2 cellular contexts compared by ENCODE assay signal in the genomic region with DNA sequence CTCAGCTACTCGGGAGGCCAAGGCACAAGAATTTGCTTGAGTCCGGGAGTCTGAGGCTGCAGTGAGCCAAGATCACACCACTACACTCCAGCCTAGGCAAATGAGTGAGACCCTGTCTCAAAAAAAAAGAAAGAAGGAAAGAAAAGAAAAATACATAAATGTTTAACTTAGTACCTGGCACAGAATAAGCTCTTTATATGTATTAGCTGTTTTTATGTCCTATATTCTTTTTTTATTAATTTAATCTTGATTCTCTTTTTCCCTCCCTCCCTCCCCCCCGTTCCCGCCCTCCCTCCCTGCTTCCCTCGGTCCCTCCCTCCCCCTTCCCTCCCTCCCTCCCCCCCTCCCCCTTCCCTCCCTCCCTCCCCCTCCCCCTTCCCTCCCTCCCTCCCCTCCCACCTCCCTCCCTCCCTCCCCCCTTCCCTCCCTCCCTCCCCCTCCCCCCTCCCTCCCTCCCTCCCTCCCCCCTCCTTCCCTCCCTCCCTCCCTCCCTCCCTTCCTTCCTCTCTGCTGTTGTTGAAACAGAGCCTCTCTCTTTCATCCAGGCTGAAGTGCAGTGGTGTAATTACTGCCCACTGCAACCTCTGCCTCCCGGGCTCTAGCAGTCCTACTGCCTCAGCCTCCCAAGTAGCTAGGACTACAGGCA.
TF ChIP-seq lines count a peak whose summit lies in the region.

No MANE protein-coding gene starts in this region.

TF ChIP-seq in A549, 52 proteins besides CTCF, POLR2A, EP300 and RAD21 (continued from another document):
- no peak for TF ChIP-seq ESRRA (IDR thresholded peaks at IDR 0.05; ENCODE audit: borderline replicate concordance, low read length)
- TF ChIP-seq FOXS1 (CRISPR knock-in tag; IDR thresholded peaks at IDR 0.05), result no peak
- TF ChIP-seq TFCP2L1 (CRISPR knock-in tag; IDR thresholded peaks at IDR 0.05), result no peak
- no peak for TF ChIP-seq CHD2 (IDR thresholded peaks at IDR 0.05; ENCODE audit: low read length, partially characterized antibody)
- no peak for TF ChIP-seq SREBF2 (IDR thresholded peaks at IDR 0.05)
- no peak for TF ChIP-seq KDM1A (IDR thresholded peaks at IDR 0.05; ENCODE audit: low read depth)
- no peak for TF ChIP-seq GATA3 (IDR thresholded peaks at IDR 0.05; ENCODE audit: borderline replicate concordance)
- TF ChIP-seq PBX3 (IDR thresholded peaks at IDR 0.05), result no peak
- no peak for TF ChIP-seq HEYL (CRISPR knock-in tag; IDR thresholded peaks at IDR 0.05)
- TF ChIP-seq, protein P1, sequence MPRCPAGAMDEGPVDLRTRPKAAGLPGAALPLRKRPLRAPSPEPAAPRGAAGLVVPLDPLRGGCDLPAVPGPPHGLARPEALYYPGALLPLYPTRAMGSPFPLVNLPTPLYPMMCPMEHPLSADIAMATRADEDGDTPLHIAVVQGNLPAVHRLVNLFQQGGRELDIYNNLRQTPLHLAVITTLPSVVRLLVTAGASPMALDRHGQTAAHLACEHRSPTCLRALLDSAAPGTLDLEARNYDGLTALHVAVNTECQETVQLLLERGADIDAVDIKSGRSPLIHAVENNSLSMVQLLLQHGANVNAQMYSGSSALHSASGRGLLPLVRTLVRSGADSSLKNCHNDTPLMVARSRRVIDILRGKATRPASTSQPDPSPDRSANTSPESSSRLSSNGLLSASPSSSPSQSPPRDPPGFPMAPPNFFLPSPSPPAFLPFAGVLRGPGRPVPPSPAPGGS (IDR thresholded peaks at IDR 0.05), result no peak

TF ChIP-seq in GM12878, 131 proteins besides CTCF, POLR2A, EP300 and RAD21 (continued from another document):
- TF ChIP-seq, protein P2, sequence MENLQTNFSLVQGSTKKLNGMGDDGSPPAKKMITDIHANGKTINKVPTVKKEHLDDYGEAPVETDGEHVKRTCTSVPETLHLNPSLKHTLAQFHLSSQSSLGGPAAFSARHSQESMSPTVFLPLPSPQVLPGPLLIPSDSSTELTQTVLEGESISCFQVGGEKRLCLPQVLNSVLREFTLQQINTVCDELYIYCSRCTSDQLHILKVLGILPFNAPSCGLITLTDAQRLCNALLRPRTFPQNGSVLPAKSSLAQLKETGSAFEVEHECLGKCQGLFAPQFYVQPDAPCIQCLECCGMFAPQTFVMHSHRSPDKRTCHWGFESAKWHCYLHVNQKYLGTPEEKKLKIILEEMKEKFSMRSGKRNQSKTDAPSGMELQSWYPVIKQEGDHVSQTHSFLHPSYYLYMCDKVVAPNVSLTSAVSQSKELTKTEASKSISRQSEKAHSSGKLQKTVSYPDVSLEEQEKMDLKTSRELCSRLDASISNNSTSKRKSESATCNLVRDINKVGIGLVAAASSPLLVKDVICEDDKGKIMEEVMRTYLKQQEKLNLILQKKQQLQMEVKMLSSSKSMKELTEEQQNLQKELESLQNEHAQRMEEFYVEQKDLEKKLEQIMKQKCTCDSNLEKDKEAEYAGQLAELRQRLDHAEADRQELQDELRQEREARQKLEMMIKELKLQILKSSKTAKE (IDR thresholded peaks at IDR 0.05; ENCODE audit: low read depth, poor library complexity, severe bottlenecking), result no peak
- TF ChIP-seq POLR2AphosphoS5 (IDR thresholded peaks at IDR 0.05; ENCODE audit: low read length) (no peak), YY1 (IDR thresholded peaks at IDR 0.05; ENCODE audit: low read depth, low read length) (no peak), WRNIP1 (IDR thresholded peaks at IDR 0.05; ENCODE audit: borderline replicate concordance, low read depth, low read length) (no peak), CBFB (IDR thresholded peaks at IDR 0.05; ENCODE audit: low read depth) (no peak), TCF12 (IDR thresholded peaks at IDR 0.05; ENCODE audit: low read depth, low read length) (no peak)
- TF ChIP-seq, protein P3, sequence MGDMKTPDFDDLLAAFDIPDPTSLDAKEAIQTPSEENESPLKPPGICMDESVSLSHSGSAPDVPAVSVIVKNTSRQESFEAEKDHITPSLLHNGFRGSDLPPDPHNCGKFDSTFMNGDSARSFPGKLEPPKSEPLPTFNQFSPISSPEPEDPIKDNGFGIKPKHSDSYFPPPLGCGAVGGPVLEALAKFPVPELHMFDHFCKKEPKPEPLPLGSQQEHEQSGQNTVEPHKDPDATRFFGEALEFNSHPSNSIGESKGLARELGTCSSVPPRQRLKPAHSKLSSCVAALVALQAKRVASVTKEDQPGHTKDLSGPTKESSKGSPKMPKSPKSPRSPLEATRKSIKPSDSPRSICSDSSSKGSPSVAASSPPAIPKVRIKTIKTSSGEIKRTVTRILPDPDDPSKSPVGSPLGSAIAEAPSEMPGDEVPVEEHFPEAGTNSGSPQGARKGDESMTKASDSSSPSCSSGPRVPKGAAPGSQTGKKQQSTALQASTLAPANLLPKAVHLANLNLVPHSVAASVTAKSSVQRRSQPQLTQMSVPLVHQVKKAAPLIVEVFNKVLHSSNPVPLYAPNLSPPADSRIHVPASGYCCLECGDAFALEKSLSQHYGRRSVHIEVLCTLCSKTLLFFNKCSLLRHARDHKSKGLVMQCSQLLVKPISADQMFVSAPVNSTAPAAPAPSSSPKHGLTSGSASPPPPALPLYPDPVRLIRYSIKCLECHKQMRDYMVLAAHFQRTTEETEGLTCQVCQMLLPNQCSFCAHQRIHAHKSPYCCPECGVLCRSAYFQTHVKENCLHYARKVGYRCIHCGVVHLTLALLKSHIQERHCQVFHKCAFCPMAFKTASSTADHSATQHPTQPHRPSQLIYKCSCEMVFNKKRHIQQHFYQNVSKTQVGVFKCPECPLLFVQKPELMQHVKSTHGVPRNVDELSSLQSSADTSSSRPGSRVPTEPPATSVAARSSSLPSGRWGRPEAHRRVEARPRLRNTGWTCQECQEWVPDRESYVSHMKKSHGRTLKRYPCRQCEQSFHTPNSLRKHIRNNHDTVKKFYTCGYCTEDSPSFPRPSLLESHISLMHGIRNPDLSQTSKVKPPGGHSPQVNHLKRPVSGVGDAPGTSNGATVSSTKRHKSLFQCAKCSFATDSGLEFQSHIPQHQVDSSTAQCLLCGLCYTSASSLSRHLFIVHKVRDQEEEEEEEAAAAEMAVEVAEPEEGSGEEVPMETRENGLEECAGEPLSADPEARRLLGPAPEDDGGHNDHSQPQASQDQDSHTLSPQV (IDR thresholded peaks at IDR 0.05), result no peak
